8 cellular contexts compared by ENCODE assay signal in the genomic region with DNA sequence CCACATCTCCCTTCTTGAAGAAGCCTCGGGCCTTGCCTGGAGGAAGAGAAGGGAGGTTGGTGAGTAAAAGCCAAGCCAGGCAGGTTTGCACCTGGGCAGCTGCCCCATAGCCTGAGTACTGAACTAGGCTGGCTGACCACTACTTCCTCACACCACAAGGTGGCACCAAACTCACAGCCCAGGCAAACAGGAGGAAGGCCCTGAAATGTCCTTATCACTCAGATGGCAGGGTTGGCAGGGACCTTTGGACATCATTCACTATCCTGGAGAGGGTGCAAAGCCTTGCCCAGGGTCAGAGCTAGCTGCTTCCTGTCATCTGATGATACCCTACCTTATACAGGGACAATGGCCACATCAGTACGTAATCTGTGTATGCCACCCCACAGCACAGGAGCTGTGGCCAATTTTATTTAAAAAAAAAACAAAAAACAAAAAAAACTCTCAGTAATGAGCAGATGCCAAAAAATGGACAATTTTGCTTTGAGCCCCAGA.
DNase-seq lines count a peak whose midpoint lies in the region; FAIRE-seq lines count a peak whose summit lies in the region.

No MANE protein-coding gene starts in this region.

- peak; percentile 97 for FAIRE-seq in urothelium cell line (lab: Jason Lieb, UNC)

- DNase-seq in NCI-H1417 (lab: John Stamatoyannopoulos, UW) (peak; percentile 65 to 86 (median 67)), NCI-H1417 treated with DMSO at 0.1 percent for 48 hours (lab: John Stamatoyannopoulos, UW) (no peak), LoVo (ENCODE audit: low spot score) (peak; percentile 73), SKM-1 (lab: John Stamatoyannopoulos, UW; ENCODE audit: unreplicated experiment) (peak; percentile 25), glomerular visceral epithelial cell (ENCODE audit: extremely low spot score) (peak; percentile 86), pons (ENCODE audit: low spot score) (peak; percentile 82), urothelium cell line (ENCODE audit: low spot score) (peak; percentile 73)
- peak; percentile 70 for DNase-seq in activated naive CD4-positive, alpha-beta T cell treated with anti-CD3 and anti-CD28 coated beads, Interleukin-2, amount 50 U/mL, for 16 hours
